ENCODE assay signal across 12 cellular contexts in the genomic region with DNA sequence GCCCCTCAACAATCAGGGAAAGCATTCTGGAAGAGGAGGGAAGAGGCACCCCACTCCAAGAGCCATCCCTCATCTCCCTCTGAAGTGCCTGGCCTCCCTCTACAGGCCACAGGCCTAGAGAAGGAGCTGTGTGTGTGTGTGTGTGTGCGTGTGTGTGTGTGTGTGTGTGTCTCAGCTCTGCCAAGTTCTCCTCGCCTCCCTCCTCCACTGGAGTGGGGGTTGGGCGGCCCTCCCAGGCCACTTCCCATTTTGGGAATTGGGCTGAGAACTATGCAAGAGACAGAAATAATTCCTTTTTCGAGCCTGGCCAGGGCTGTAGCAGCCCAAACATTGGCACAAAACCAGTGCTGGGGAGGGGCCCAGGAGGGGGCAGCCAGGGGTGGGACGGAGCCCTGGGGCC. TPM values are rescaled to one million over a fixed set of nuclear protein-coding genes. Genes with fewer than 3 reads are reported as not detected.
DNase-seq lines count a peak whose midpoint lies in the region; ATAC-seq and TF ChIP-seq lines count a peak whose summit lies in the region.
"Had no signal": no experiment of that assay in that cellular context is flagged by ENCODE, and none has a peak within 500 bp of the region (broad histone marks: within the 10 kb centered on the region; RNA-seq: fewer than 3 reads in every experiment).

No MANE protein-coding gene starts in this region.

- H3K4me3 Mint-ChIP-seq in endothelial cell (ENCODE audit: unreplicated experiment), result no peak overlapping the region
- no peak overlapping the region for H3K4me3 Mint-ChIP-seq in effector memory CD8-positive, alpha-beta T cell
- H3K4me3 Mint-ChIP-seq: stimulated activated naive CD8-positive, alpha-beta T cell treated with anti-CD3 and anti-CD28 coated beads, Interleukin-15, Interleukin-2, amounts not matched to agents 100 ng/mL and 50 ng/mL, for 24 hours had no signal

- TF ChIP-seq CTCF in endothelial cell (IDR thresholded peaks at IDR 0.05; ENCODE audit: unreplicated experiment) (no peak), lower leg skin (IDR thresholded peaks at IDR 0.05) (no peak)

- H3K4me1 Mint-ChIP-seq in endothelial cell (ENCODE audit: unreplicated experiment), result peaks cover 25% of the 10 kb centered on the region
- no peaks in the 10 kb centered on the region for H3K4me1 Mint-ChIP-seq in effector memory CD8-positive, alpha-beta T cell (ENCODE audit: low read depth in 2 of 2)

- 15 to 31% methylated on average over 4 to 5 of the region's 5 CpGs for WGBS in lower leg skin, 2 donors

- TF ChIP-seq POLR2A in lower leg skin (IDR thresholded peaks at IDR 0.05), result no peak

- peaks cover 3% of the 10 kb centered on the region for H3K27me3 Mint-ChIP-seq in endothelial cell (ENCODE audit: unreplicated experiment)
- peaks cover 68 to 80% of the 10 kb centered on the region in 2 donors for H3K27me3 Mint-ChIP-seq in effector memory CD8-positive, alpha-beta T cell

- ATAC-seq in HG02981 (IDR thresholded peaks at IDR 0.05; ENCODE audit: unreplicated experiment), result no peak
- no peak for ATAC-seq in effector memory CD8-positive, alpha-beta T cell (replicated peaks)
- ATAC-seq in GM21367 (IDR thresholded peaks at IDR 0.05; ENCODE audit: unreplicated experiment), result no peak

- intact Hi-C loops in lower leg skin (cut with DNase I; ENCODE audit: low total_unique reads), result no loop called here

- peak overlapping the region; percentile 39 for H3K27ac Mint-ChIP-seq in endothelial cell (ENCODE audit: unreplicated experiment)
- no peak overlapping the region for H3K27ac Mint-ChIP-seq in effector memory CD8-positive, alpha-beta T cell
- H3K27ac Mint-ChIP-seq: stimulated activated naive CD8-positive, alpha-beta T cell treated with anti-CD3 and anti-CD28 coated beads, Interleukin-15, Interleukin-2, amounts not matched to agents 100 ng/mL and 50 ng/mL, for 24 hours had no signal

- no peaks in the 10 kb centered on the region for H3K36me3 Mint-ChIP-seq in endothelial cell (ENCODE audit: low read depth, unreplicated experiment)
- H3K36me3 Mint-ChIP-seq in effector memory CD8-positive, alpha-beta T cell (ENCODE audit: insufficient read depth), result no peaks in the 10 kb centered on the region

- DNase-seq in NCI-H2227 treated with DMSO at 0.1 percent for 48 hours (lab: John Stamatoyannopoulos, UW) (peak; percentile 49), endothelial cell (ENCODE audit: low spot score) (peak; percentile 39), lower leg skin (ENCODE audit: low spot score in 2 of 2) (peak; percentile 34 to 91), stromal cell of bone marrow (ENCODE audit: low read depth) (peak; percentile 41)
- no peak for DNase-seq in stimulated activated CD4-positive, alpha-beta T cell treated with anti-CD3 and anti-CD28 coated beads, Interleukin-2, amount 100 ng/mL, for 24 hours
- DNase-seq in effector memory CD8-positive, alpha-beta T cell, result no peak
- DNase-seq: activated CD4-positive, alpha-beta T cell treated with anti-CD3 and anti-CD28 coated beads for 48 hours; dermis blood vessel endothelial cell; NCI-H510A had no signal

- no peak overlapping the region for H3K4me3 ChIP-seq in lower leg skin (ENCODE audit: low read depth, poor library complexity, severe bottlenecking)

- H3K9me3 Mint-ChIP-seq in endothelial cell (ENCODE audit: unreplicated experiment), result no peaks in the 10 kb centered on the region
- no peaks in the 10 kb centered on the region for H3K9me3 Mint-ChIP-seq in effector memory CD8-positive, alpha-beta T cell
- H3K9me3 Mint-ChIP-seq: stimulated activated naive CD8-positive, alpha-beta T cell treated with anti-CD3 and anti-CD28 coated beads, Interleukin-15, Interleukin-2, amounts not matched to agents 100 ng/mL and 50 ng/mL, for 24 hours had no signal

RNA-seq across cellular contexts. Expression of gene KCNB1, which starts 35.7 kb away (rescaled TPM):
- total RNA-seq in endothelial cell (ENCODE audit: unreplicated experiment), result 0.36 TPM
- total RNA-seq in lower leg skin, result 1 to 10 TPM in 1 of 4 donors, under 1 TPM in 3; 0.30 to 5.2 (median 0.81) TPM
- total RNA-seq: dermis blood vessel endothelial cell had no signal

Comparison
In these comparisons a context has a peak if more than half of its experiments do, and no peak if none do; other contexts are left out.
1. DNase-seq: peak in NCI-H2227 treated with DMSO at 0.1 percent for 48 hours (single experiment), endothelial cell (single experiment), lower leg skin (2 of 2) and stromal cell of bone marrow (single experiment); none in stimulated activated CD4-positive, alpha-beta T cell treated with anti-CD3 and anti-CD28 coated beads, Interleukin-2, amount 100 ng/mL, for 24 hours (0 of 2) and effector memory CD8-positive, alpha-beta T cell (0 of 3).